In the genomic region with DNA sequence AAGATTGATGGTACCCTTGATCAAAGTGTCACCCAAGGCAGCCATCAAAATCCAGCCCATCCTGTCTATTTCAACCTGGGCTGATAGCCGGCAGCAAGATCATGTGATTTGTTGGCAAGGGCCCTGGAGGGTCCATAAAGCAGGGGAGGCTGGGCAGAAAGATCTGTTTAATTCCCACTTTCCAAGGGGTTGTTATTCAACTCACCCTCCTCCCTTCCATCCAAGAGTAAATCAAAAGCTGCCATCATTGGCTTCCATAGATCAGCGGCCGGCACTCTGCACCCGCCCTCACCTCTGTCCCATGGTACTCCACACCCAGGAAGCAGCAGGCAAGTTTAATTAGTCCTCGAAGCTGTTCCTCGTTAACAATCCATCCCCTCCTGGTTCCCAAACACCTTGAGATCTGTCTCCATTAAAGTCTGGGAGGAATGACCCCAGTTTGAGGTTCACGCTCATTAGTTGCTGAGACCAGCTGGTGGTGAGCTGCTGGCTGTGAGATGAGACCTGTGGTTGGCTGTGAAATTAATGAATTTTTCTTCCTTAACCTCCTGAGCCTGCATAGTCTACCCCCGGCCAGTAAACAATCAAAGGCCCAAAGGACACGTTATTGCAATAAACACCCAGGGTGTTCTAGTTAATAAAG, we compare ENCODE assay signal across 12 cellular contexts.
DNase-seq lines count a peak whose midpoint lies in the region; ATAC-seq and TF ChIP-seq lines count a peak whose summit lies in the region.
"Had no signal": no experiment of that assay in that cellular context is flagged by ENCODE, and none has a peak within 500 bp of the region (broad histone marks: within the 10 kb centered on the region; RNA-seq: fewer than 3 reads in every experiment).

No MANE protein-coding gene starts in this region.

- POLR2A ChIA-PET in naive thymus-derived CD8-positive, alpha-beta T cell (lab: Charles Lee): no interaction called here

- TF ChIP-seq CTCF in nephron (IDR thresholded peaks at IDR 0.05; ENCODE audit: unreplicated experiment in 3 of 3): no peak

- CTCF ChIA-PET in activated CD8-positive, alpha-beta memory T cell treated with anti-CD3 and anti-CD28 coated beads, Interleukin-2, amount 10 ng/mL, durations not matched to agents 7 days and 5 days (lab: Charles Lee): no interaction called here

- DNase-seq in activated CD8-positive, alpha-beta memory T cell treated with anti-CD3 and anti-CD28 coated beads for 24 hours: peak; percentile 11
- no peak for DNase-seq in activated CD8-positive, alpha-beta memory T cell treated with anti-CD3 and anti-CD28 coated beads, Interleukin-2, amount 10 ng/mL, durations not matched to agents 7 days and 5 days
- peak; percentile 30 for DNase-seq in islet precursor cell
- no peak for DNase-seq in naive thymus-derived CD8-positive, alpha-beta T cell
- no peak for DNase-seq in KBM-7
- DNase-seq: 8988T; AML-193; CD4-positive, CD25-positive, alpha-beta regulatory T cell; GOT3; H9 had no signal

- H3K4me1 Mint-ChIP-seq in activated CD8-positive, alpha-beta memory T cell treated with anti-CD3 and anti-CD28 coated beads, Interleukin-2, amount 10 ng/mL, durations not matched to agents 7 days and 5 days: no peaks in the 10 kb centered on the region
- H3K4me1 Mint-ChIP-seq in nephron: peaks cover 30% of the 10 kb centered on the region
- peaks cover 0 to 5% (median 0%) of the 10 kb centered on the region in 4 donors for H3K4me1 Mint-ChIP-seq in naive thymus-derived CD8-positive, alpha-beta T cell
- H3K4me1 Mint-ChIP-seq: CD4-positive, CD25-positive, alpha-beta regulatory T cell; H9 had no signal

- in situ Hi-C loops in KBM-7 (cut with MboI; ENCODE audit: low pct_unique_long_range_greater_than_20kb, low sequenced_read_pairs): no loop called here

- no peak overlapping the region for H3K27ac Mint-ChIP-seq in activated CD8-positive, alpha-beta memory T cell treated with anti-CD3 and anti-CD28 coated beads, Interleukin-2, amount 10 ng/mL, durations not matched to agents 7 days and 5 days
- peak overlapping the region; percentile 32 to 85 (median 77) for H3K27ac Mint-ChIP-seq in nephron
- H3K27ac Mint-ChIP-seq in naive thymus-derived CD8-positive, alpha-beta T cell: peak overlapping the region in 1 of 10 donors; percentile 17
- H3K27ac Mint-ChIP-seq: H9 had no signal

- ATAC-seq in activated CD8-positive, alpha-beta memory T cell treated with anti-CD3 and anti-CD28 coated beads, Interleukin-2, amount 10 ng/mL, durations not matched to agents 7 days and 5 days: no peak
- no peak for ATAC-seq in naive thymus-derived CD8-positive, alpha-beta T cell
- ATAC-seq in GM18909 (IDR thresholded peaks at IDR 0.05; ENCODE audit: poor library complexity, unreplicated experiment): no peak

- H3K9me3 Mint-ChIP-seq in activated CD8-positive, alpha-beta memory T cell treated with anti-CD3 and anti-CD28 coated beads, Interleukin-2, amount 10 ng/mL, durations not matched to agents 7 days and 5 days (ENCODE audit: low read depth): no peaks in the 10 kb centered on the region
- peaks cover 16% of the 10 kb centered on the region for H3K9me3 Mint-ChIP-seq in nephron
- H3K9me3 Mint-ChIP-seq in naive thymus-derived CD8-positive, alpha-beta T cell: no peaks in the 10 kb centered on the region

- H3K4me3 Mint-ChIP-seq in activated CD8-positive, alpha-beta memory T cell treated with anti-CD3 and anti-CD28 coated beads, Interleukin-2, amount 10 ng/mL, durations not matched to agents 7 days and 5 days: no peak overlapping the region
- no peak overlapping the region for H3K4me3 Mint-ChIP-seq in nephron
- H3K4me3 Mint-ChIP-seq in naive thymus-derived CD8-positive, alpha-beta T cell: no peak overlapping the region
- H3K4me3 Mint-ChIP-seq: CD4-positive, CD25-positive, alpha-beta regulatory T cell; H9 had no signal

- no peaks in the 10 kb centered on the region for H3K36me3 Mint-ChIP-seq in activated CD8-positive, alpha-beta memory T cell treated with anti-CD3 and anti-CD28 coated beads, Interleukin-2, amount 10 ng/mL, durations not matched to agents 7 days and 5 days
- H3K36me3 Mint-ChIP-seq in nephron (ENCODE audit: low read depth): no peaks in the 10 kb centered on the region
- H3K36me3 Mint-ChIP-seq in naive thymus-derived CD8-positive, alpha-beta T cell: no peaks in the 10 kb centered on the region
- H3K36me3 Mint-ChIP-seq: CD4-positive, CD25-positive, alpha-beta regulatory T cell had no signal

- peaks cover 2% of the 10 kb centered on the region for H3K27me3 Mint-ChIP-seq in activated CD8-positive, alpha-beta memory T cell treated with anti-CD3 and anti-CD28 coated beads, Interleukin-2, amount 10 ng/mL, durations not matched to agents 7 days and 5 days
- peaks cover 18% of the 10 kb centered on the region for H3K27me3 Mint-ChIP-seq in nephron (ENCODE audit: low read depth)
- H3K27me3 Mint-ChIP-seq in naive thymus-derived CD8-positive, alpha-beta T cell: peaks cover 2 to 6% (median 4%) of the 10 kb centered on the region in 5 donors
- H3K27me3 Mint-ChIP-seq: CD4-positive, CD25-positive, alpha-beta regulatory T cell had no signal

Comparison
In these comparisons a context has a peak if more than half of its experiments do, and no peak if none do; other contexts are left out.
1. DNase-seq: peak in activated CD8-positive, alpha-beta memory T cell treated with anti-CD3 and anti-CD28 coated beads for 24 hours (single experiment) and islet precursor cell (single experiment); none in activated CD8-positive, alpha-beta memory T cell treated with anti-CD3 and anti-CD28 coated beads, Interleukin-2, amount 10 ng/mL, durations not matched to agents 7 days and 5 days (single experiment), naive thymus-derived CD8-positive, alpha-beta T cell (0 of 10) and KBM-7 (single experiment).